ENCODE assay signal across 18 cellular contexts in genomic region chr1:231926933-231927332, GRCh38.
"Had no signal": no experiment of that assay in that cellular context is flagged by ENCODE, and none has a peak within 500 bp of the region (broad histone marks: within the 10 kb centered on the region; RNA-seq: fewer than 3 reads in every experiment).

No MANE protein-coding gene starts in this region.

- DNase-seq: IMR-90, Karpas-422, KG1, MG63, NCI-H1417 treated with DMSO at 0.1 percent for 48 hours, NCI-H187, NCI-H2081 treated with DMSO at 0.1 percent for 48 hours, NCI-H2171, NCI-H226, NCI-H446, NCI-H510A, NCI-H524 treated with DMSO at 0.1 percent for 48 hours, NCI-H69, NCI-H774, RPMI8226, SJCRH30 had no signal

- H3K9me3 ChIP-seq: SJCRH30 had no signal

- H3K27ac ChIP-seq: SJCRH30 had no signal

- H3K27me3 ChIP-seq: MG63, SJCRH30 had no signal

- H3K36me3 ChIP-seq: MG63, SJCRH30 had no signal

- H3K4me3 ChIP-seq: MG63, SJCRH30 had no signal

- ATAC-seq: HepG2, SK-N-SH treated with all-trans-retinoic acid at 6 μM for 48 hours had no signal
